8 cellular contexts compared by ENCODE assay signal in the genomic region with DNA sequence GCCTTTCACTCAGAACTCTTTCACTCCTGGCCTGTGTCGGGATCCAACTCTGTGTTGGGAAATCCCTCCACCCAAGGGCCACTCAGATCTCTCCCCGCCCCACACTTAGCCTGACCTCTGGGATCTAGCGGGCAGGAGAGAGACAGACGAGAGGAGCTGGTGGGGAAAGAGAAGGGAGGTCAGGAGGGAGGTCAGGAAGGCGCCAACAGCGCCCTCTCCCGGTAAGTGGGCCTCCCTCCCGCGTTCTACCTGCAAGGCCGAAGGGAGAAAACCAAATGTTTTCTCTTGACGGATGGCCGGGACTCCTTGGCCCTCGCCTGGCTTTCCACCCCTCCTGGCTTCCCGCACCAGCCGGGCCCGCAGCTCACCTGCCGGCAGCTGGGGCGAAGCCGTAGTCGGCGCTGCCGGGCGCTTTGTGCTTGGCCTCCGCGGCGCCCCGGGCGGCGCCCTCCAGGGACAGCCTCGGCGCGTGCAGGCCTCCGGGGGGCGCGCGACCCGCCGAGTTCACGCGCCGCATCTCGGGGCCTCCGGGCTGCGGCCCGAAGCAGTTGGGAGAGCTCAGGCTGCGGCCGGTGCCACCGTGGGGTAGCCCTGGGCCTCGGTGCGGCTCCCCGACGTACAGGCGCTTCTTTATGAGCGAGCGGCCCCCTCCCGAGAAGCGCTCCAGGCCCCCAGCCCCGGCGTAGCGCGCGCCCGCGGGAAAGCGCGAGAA. TPM values are rescaled to one million over a fixed set of nuclear protein-coding genes. Genes with fewer than 3 reads are reported as not detected.
DNase-seq lines count a peak whose midpoint lies in the region; ATAC-seq and TF ChIP-seq lines count a peak whose summit lies in the region.

No MANE protein-coding gene starts in this region.

- no peaks in the 10 kb centered on the region for H3K79me2 ChIP-seq in GM23338 (replicated peaks; ENCODE audit: insufficient read depth)

- peak overlapping the region; percentile 86 for H3K4me2 ChIP-seq in GM23338

- H3K4me1 Mint-ChIP-seq in GM23338: peaks cover 26% of the 10 kb centered on the region
- peaks cover 22% of the 10 kb centered on the region for H3K4me1 Mint-ChIP-seq in activated naive CD8-positive, alpha-beta T cell treated with anti-CD3 and anti-CD28 coated beads for 36 hours

- H4K20me1 ChIP-seq in GM23338 (replicated peaks; ENCODE audit: insufficient read depth): peaks cover 19% of the 10 kb centered on the region

- peak overlapping the region; percentile 66; the same call in 1 of the 2 replicates for H2AFZ ChIP-seq in GM23338

- 0 out of 2 replicates have a peak overlapping the region, but pooled peaks have one; percentile 66 for H3K27ac ChIP-seq in GM23338 (ENCODE audit: low read depth)
- H3K27ac ChIP-seq in skeletal muscle tissue (ENCODE audit: low read depth, low read length): no peak overlapping the region

- H3K36me3 ChIP-seq in GM23338 (ENCODE audit: insufficient read depth): peaks cover 3% of the 10 kb centered on the region; the same call in 1 of the 2 replicates
- no peaks in the 10 kb centered on the region for H3K36me3 ChIP-seq in skeletal muscle tissue (ENCODE audit: control insufficient read depth in 3 of 3, insufficient read depth in 3 of 3, low read length in 3 of 3)

- H3K9me2 ChIP-seq in GM23338 (ENCODE audit: insufficient read depth): no peaks in the 10 kb centered on the region

- H3K4me3 Mint-ChIP-seq in GM23338: peak overlapping the region; percentile 58
- peak overlapping the region; percentile 75 for H3K4me3 Mint-ChIP-seq in activated naive CD8-positive, alpha-beta T cell treated with anti-CD3 and anti-CD28 coated beads for 36 hours

- H3K4me3 ChIP-seq in GM23338: peak overlapping the region; percentile 71
- H3K4me3 ChIP-seq in skeletal muscle tissue (ENCODE audit: low read length in 3 of 3): peak overlapping the region in 2 of 3 donors; percentile 30 to 41

- H3F3A ChIP-seq in GM23338 (replicated peaks; ENCODE audit: low read depth): peaks cover 35% of the 10 kb centered on the region

- peak; percentile 75 for ATAC-seq in GM23338

- H3K9ac ChIP-seq in skeletal muscle tissue (ENCODE audit: low read depth in 1 of 3, low read length in 3 of 3): peak overlapping the region in 1 of 3 donors; percentile 66

- TF ChIP-seq CTCF in AG09319 (IDR thresholded peaks at IDR 0.05; ENCODE audit: low read depth, low read length) (peak; percentile 57), GM23338 (conservative IDR thresholded peaks at IDR 0.05; ENCODE audit: low read depth in 2 of 2) (peak; percentile 80 to 87)

- no peaks in the 10 kb centered on the region for H3K9me3 ChIP-seq in skeletal muscle tissue (ENCODE audit: control insufficient read depth in 3 of 3, low read length in 3 of 3)

- peaks cover 19% of the 10 kb centered on the region for H3K27me3 Mint-ChIP-seq in GM23338 (ENCODE audit: insufficient read depth, low read depth, poor library complexity)
- H3K27me3 Mint-ChIP-seq in activated naive CD8-positive, alpha-beta T cell treated with anti-CD3 and anti-CD28 coated beads for 36 hours: no peaks in the 10 kb centered on the region

- H3K4me1 ChIP-seq in GM23338 (ENCODE audit: insufficient read depth): peaks cover 17% of the 10 kb centered on the region; the same call in 1 of the 2 replicates
- peaks cover 0 to 4% (median 3%) of the 10 kb centered on the region in 3 donors for H3K4me1 ChIP-seq in skeletal muscle tissue (ENCODE audit: control insufficient read depth in 3 of 3, insufficient read depth in 3 of 3, low read length in 3 of 3)

- no peaks in the 10 kb centered on the region for H3K9me3 Mint-ChIP-seq in GM23338
- no peaks in the 10 kb centered on the region for H3K9me3 Mint-ChIP-seq in activated naive CD8-positive, alpha-beta T cell treated with anti-CD3 and anti-CD28 coated beads for 36 hours

- DNase-seq in AG09319 (ENCODE audit: extremely low read depth, low read depth) (no peak), GM23338 (ENCODE audit: low spot score) (peak; percentile 90), SKM-1 (lab: John Stamatoyannopoulos, UW; ENCODE audit: unreplicated experiment) (peak; percentile 54), hepatic stellate cell (ENCODE audit: low spot score) (peak; percentile 41), NCI-H128 (lab: John Stamatoyannopoulos, UW; ENCODE audit: unreplicated experiment) (no peak), SW480 (ENCODE audit: low spot score) (no peak)
- DNase-seq in activated naive CD8-positive, alpha-beta T cell treated with anti-CD3 and anti-CD28 coated beads for 36 hours: peak; percentile 80

- H3K36me3 Mint-ChIP-seq in GM23338 (ENCODE audit: low read depth): peaks cover 47% of the 10 kb centered on the region
- no peaks in the 10 kb centered on the region for H3K36me3 Mint-ChIP-seq in activated naive CD8-positive, alpha-beta T cell treated with anti-CD3 and anti-CD28 coated beads for 36 hours

- no peak overlapping the region for H3K27ac Mint-ChIP-seq in GM23338
- peak overlapping the region; percentile 79 for H3K27ac Mint-ChIP-seq in activated naive CD8-positive, alpha-beta T cell treated with anti-CD3 and anti-CD28 coated beads for 36 hours

- H3K27me3 ChIP-seq in GM23338 (ENCODE audit: insufficient read depth) (peaks cover 15% of the 10 kb centered on the region; the same call in 1 of the 2 replicates), skeletal muscle tissue (ENCODE audit: control insufficient read depth in 3 of 3, insufficient read depth in 3 of 3, low read length in 3 of 3) (peaks cover 12 to 17% (median 15%) of the 10 kb centered on the region in 3 donors)

TF ChIP-seq in GM23338, 12 proteins besides CTCF, POLR2A, EP300 and RAD21:
- TF ChIP-seq POLR2AphosphoS5 (IDR thresholded peaks at IDR 0.05; ENCODE audit: low read depth) (peak; percentile 27; the same call in 1 of the 2 replicates), EZH2 (IDR thresholded peaks at IDR 0.05; ENCODE audit: low read depth, unreplicated experiment) (no peak)

RNA-seq across cellular contexts. Expression of a gene that starts 38.2 kb away (rescaled TPM):
- total RNA-seq in GM23338 (2014; rRNA removed; shearing (Covaris generic)): 40.9 and 48.3 TPM in 2 replicates
- 22.2 and 24.3 TPM in 2 replicates for polyA plus RNA-seq in GM23338 (2016; fragmentation: Nextera tagmentation; extraction: Ambion mirVana)
- under 1 TPM; 0.18 to 0.19 TPM for total RNA-seq in activated naive CD8-positive, alpha-beta T cell treated with anti-CD3 and anti-CD28 coated beads for 36 hours
- under 0.01 TPM for total RNA-seq in skeletal muscle tissue

RNA-seq across cellular contexts. Expression of a gene that starts 53.9 kb away (rescaled TPM):
- total RNA-seq in GM23338 (2014; rRNA removed; shearing (Covaris generic)): 26.5 and 30.6 TPM in 2 replicates
- polyA plus RNA-seq in GM23338 (2016; fragmentation: Nextera tagmentation; extraction: Ambion mirVana): 18.7 and 19.1 TPM in 2 replicates
- total RNA-seq in activated naive CD8-positive, alpha-beta T cell treated with anti-CD3 and anti-CD28 coated beads for 36 hours: 10 to 100 TPM; 40.4 to 45.1 TPM
- total RNA-seq in skeletal muscle tissue: 17.2 TPM

Comparison
In these comparisons a context has a peak if more than half of its experiments do, and no peak if none do; other contexts are left out.
1. DNase-seq: peak in GM23338 (single experiment), SKM-1 (single experiment), activated naive CD8-positive, alpha-beta T cell treated with anti-CD3 and anti-CD28 coated beads for 36 hours (single experiment) and hepatic stellate cell (single experiment); none in AG09319 (single experiment), NCI-H128 (single experiment) and SW480 (single experiment).
2. RNA of a gene that starts 38.2 kb away (total RNA-seq): 40.9 to 48.3 TPM in GM23338; 0.18 to 0.19 TPM in activated naive CD8-positive, alpha-beta T cell treated with anti-CD3 and anti-CD28 coated beads for 36 hours and under 0.01 TPM in skeletal muscle tissue (single experiment); every median in the first group is over 10 times any median in the second.